In genomic region chr4:7451434-7451789, GRCh38 we compare ENCODE assay signal across 31 cellular contexts. TPM values are rescaled to one million over a fixed set of nuclear protein-coding genes. Genes with fewer than 3 reads are reported as not detected.
"Had no signal": no experiment of that assay in that cellular context is flagged by ENCODE, and none has a peak within 500 bp of the region (broad histone marks: within the 10 kb centered on the region; RNA-seq: fewer than 3 reads in every experiment).

No MANE protein-coding gene starts in this region.

- H3K4me1 ChIP-seq: esophagus squamous epithelium, psoas muscle, spleen, vagina had no signal

- DNase-seq: cerebellar nuclear complex; cortex of kidney; effector memory CD8-positive, alpha-beta T cell; erythroblast; esophagus squamous epithelium; head of caudate nucleus; naive B cell; nucleus accumbens; ovary; psoas muscle; spleen; stimulated activated CD4-positive, alpha-beta T cell treated with anti-CD3 and anti-CD28 coated beads, Interleukin-4, amount 100 ng/mL, for 4 hours; stimulated activated naive B cell treated with anti-CD40 and anti-IgM and Interleukin-4, amounts not matched to agents 10 μg/mL and 1 μg/mL and 100 μg/mL, for 72 hours; substantia nigra had no signal

- H3K27ac Mint-ChIP-seq: effector memory CD8-positive, alpha-beta T cell; memory B cell; naive B cell; stimulated activated naive B cell treated with anti-CD40 and anti-IgM and Interleukin-4, amounts not matched to agents 10 μg/mL and 1 μg/mL and 100 μg/mL, for 72 hours had no signal

- H3K4me2 ChIP-seq: neural progenitor cell had no signal

- H3K27ac ChIP-seq: esophagus squamous epithelium, neural progenitor cell, ovary, psoas muscle, skin epidermis, spleen, thoracic aorta, tibial nerve, vagina had no signal

- FAIRE-seq: endometrium, frontal cortex, keratinocyte had no signal

- H2AFZ ChIP-seq: neural progenitor cell had no signal

- H3K27me3 Mint-ChIP-seq: effector memory CD8-positive, alpha-beta T cell; naive B cell had no signal

- H3K9me3 ChIP-seq: esophagus squamous epithelium, ovary, psoas muscle, thoracic aorta, tibial nerve, vagina had no signal

- H3K9ac ChIP-seq: neural progenitor cell had no signal

- H3K27me3 ChIP-seq: neural progenitor cell, ovary, tibial nerve, vagina had no signal

- H3K4me3 Mint-ChIP-seq: effector memory CD8-positive, alpha-beta T cell; memory B cell; naive B cell; nephron; neural progenitor cell; stimulated activated naive B cell treated with anti-CD40 and anti-IgM and Interleukin-4, amounts not matched to agents 10 μg/mL and 1 μg/mL and 100 μg/mL, for 72 hours had no signal

- H3K4me3 ChIP-seq: esophagus squamous epithelium, lung, neural progenitor cell, ovary, psoas muscle, skin epidermis, spleen, thoracic aorta, tibial nerve, vagina had no signal

- H3K9me3 Mint-ChIP-seq: effector memory CD8-positive, alpha-beta T cell; nephron; neural progenitor cell had no signal

- H3K36me3 ChIP-seq: esophagus squamous epithelium, neural progenitor cell, ovary, spleen, thoracic aorta, tibial nerve, vagina had no signal

- ATAC-seq: effector memory CD8-positive, alpha-beta T cell; stimulated activated naive B cell treated with anti-CD40 and anti-IgM and Interleukin-4, amounts not matched to agents 10 μg/mL and 1 μg/mL and 100 μg/mL, for 72 hours had no signal

- H3K4me1 Mint-ChIP-seq: memory B cell; naive B cell; nephron; stimulated activated naive B cell treated with anti-CD40 and anti-IgM and Interleukin-4, amounts not matched to agents 10 μg/mL and 1 μg/mL and 100 μg/mL, for 72 hours had no signal

RNA-seq across cellular contexts. Expression of gene PSAPL1, which starts 16.7 kb away (rescaled TPM):
- total RNA-seq: dermis microvascular lymphatic vessel endothelial cell, frontal cortex, liver, mononuclear cell, psoas muscle, renal cortical epithelial cell, right cardiac atrium, spleen, ureter, vagina had no signal
- polyA plus RNA-seq: liver, ovary, psoas muscle, right cardiac atrium, spleen had no signal
